Comparison of ENCODE assay signal across 27 cellular contexts in the genomic region with DNA sequence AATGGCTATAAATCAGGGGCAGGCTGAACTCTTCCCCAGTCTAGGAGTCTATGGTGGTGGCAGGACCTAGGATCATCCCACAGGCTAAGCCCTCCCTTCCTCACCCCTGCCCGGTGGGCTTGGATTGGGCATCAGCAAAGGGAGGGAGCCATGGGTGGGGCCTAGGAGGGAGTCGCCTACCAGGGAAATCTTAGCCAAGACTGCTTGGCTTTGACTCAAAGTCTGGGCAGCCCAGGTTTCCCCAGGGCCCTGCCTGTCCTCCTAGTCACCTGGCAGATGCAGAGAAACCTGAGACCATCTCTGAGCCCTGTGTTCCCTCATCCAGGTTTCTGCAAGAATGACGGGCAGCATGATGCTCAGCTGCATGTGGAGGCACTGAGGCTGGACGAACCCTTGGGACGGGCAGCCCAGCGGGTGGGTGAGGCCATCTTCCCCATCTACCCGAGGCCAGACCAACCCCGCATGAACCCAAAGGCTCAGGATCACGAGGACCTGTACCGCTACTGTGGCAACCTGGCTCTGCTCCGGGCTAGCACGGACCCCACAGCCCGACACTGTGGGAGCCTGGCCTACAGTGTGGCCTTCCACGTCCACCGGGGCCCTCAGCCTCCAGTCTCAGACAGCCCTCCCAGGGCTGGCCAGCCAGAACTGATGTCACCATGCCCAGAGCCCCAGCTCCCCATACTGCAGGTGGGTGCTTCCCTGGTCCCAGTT. TPM values are rescaled to one million over a fixed set of nuclear protein-coding genes. Genes with fewer than 3 reads are reported as not detected.
DNase-seq lines count a peak whose midpoint lies in the region; ATAC-seq and TF ChIP-seq lines count a peak whose summit lies in the region.
"Had no signal": no experiment of that assay in that cellular context is flagged by ENCODE, and none has a peak within 500 bp of the region (broad histone marks: within the 10 kb centered on the region; RNA-seq: fewer than 3 reads in every experiment).

No MANE protein-coding gene starts in this region.

- peaks cover 0 to 6% (median 0%) of the 10 kb centered on the region in 9 donors for H3K27me3 ChIP-seq in heart left ventricle
- no peaks in the 10 kb centered on the region for H3K27me3 ChIP-seq in PC-9 (ENCODE audit: insufficient read depth, low read depth)
- H3K27me3 ChIP-seq: BE2C, Peyer's patch, SJCRH30 had no signal

- intact Hi-C loops in Right ventricle myocardium inferior (cut with DNase I): no loop called here
- intact Hi-C loops in heart left ventricle (cut with DNase I): no loop called here
- intact Hi-C loops in PC-9 (cut with micrococcal nuclease; ENCODE audit: unreplicated experiment): no loop called here

- POLR2A ChIA-PET in PC-9 (lab: Charles Lee; ENCODE audit: unreplicated experiment): no interaction called here

- H3K79me2 ChIP-seq in PC-9 (ENCODE audit: low read depth): no peaks in the 10 kb centered on the region

- TF ChIP-seq CTCF in heart left ventricle (IDR thresholded peaks at IDR 0.05): no peak
- TF ChIP-seq CTCF in PC-9 (conservative IDR thresholded peaks at IDR 0.05): no peak

- peaks cover 36% of the 10 kb centered on the region for H3F3A ChIP-seq in PC-9 (ENCODE audit: insufficient read depth, low read depth)

- H3K9me2 ChIP-seq in PC-9 (ENCODE audit: insufficient read depth): no peaks in the 10 kb centered on the region

- H3K9me3 ChIP-seq in heart left ventricle (no peaks in the 10 kb centered on the region), PC-9 (ENCODE audit: insufficient read depth, low read depth) (no peaks in the 10 kb centered on the region)
- H3K9me3 ChIP-seq: BE2C, Peyer's patch, SJCRH30 had no signal

- H3K27ac ChIP-seq in heart left ventricle: no peak overlapping the region
- no peak overlapping the region for H3K27ac ChIP-seq in PC-9
- H3K27ac ChIP-seq: GM23248, Peyer's patch, SJCRH30 had no signal

- peak; percentile 21 for DNase-seq in DMS79 treated with DMSO at 0.1 percent for 48 hours (lab: John Stamatoyannopoulos, UW)
- DNase-seq in DMS79 (lab: John Stamatoyannopoulos, UW): no peak
- DNase-seq in Right ventricle myocardium inferior (ENCODE audit: missing footprints): peak; percentile 64
- DNase-seq in heart left ventricle: no peak
- DNase-seq in PC-9: peak; percentile 57 to 65
- no peak for DNase-seq in NCI-H526 treated with DMSO at 0.1 percent for 48 hours (lab: John Stamatoyannopoulos, UW)
- DNase-seq in islet precursor cell: no peak
- no peak for DNase-seq in SIG-M5 (lab: John Stamatoyannopoulos, UW)
- DNase-seq: 8988T; ACHN; BE2C; CD8-positive, alpha-beta memory T cell; DMS153; GM23248; H9; HFFc6; KG1; MM.1S; NCI-H1694 treated with DMSO at 0.1 percent for 48 hours; NCI-H2081; NCI-H524; NCI-H82; Peyer's patch; SJCRH30; T-helper 17 cell had no signal

- no peaks in the 10 kb centered on the region for H4K20me1 ChIP-seq in PC-9 (ENCODE audit: insufficient read depth)

- H3K4me1 ChIP-seq in heart left ventricle: peaks cover 0 to 9% (median 0%) of the 10 kb centered on the region in 12 donors
- H3K4me1 ChIP-seq in PC-9 (replicated peaks; ENCODE audit: insufficient read depth): peaks cover 50% of the 10 kb centered on the region
- H3K4me1 ChIP-seq: Peyer's patch had no signal

- no peak overlapping the region for H3K4me3 ChIP-seq in heart left ventricle
- H3K4me3 ChIP-seq in PC-9: no peak overlapping the region
- H3K4me3 ChIP-seq: GM23248, Peyer's patch, SJCRH30 had no signal

- no peak overlapping the region for H2AFZ ChIP-seq in PC-9
- H2AFZ ChIP-seq: GM23248 had no signal

- peak overlapping the region; percentile 48 for H3K4me2 ChIP-seq in PC-9

- no TSS peak for BruUV-seq in PC-9 (replicated peaks; lab: Mats Ljungman, UMichigan)

- 86 to 96% (median 94%) methylated on average over 8 to 15 of the region's 15 CpGs for WGBS in heart left ventricle, 4 donors

- ATAC-seq in Right ventricle myocardium inferior: no peak
- no peak for ATAC-seq in heart left ventricle
- ATAC-seq: SK-N-SH treated with all-trans-retinoic acid at 6 μM for 48 hours, T-helper 17 cell had no signal

- no peak for TF ChIP-seq POLR2A in heart left ventricle (IDR thresholded peaks at IDR 0.05)

- H3K36me3 ChIP-seq in heart left ventricle (no peaks in the 10 kb centered on the region), PC-9 (ENCODE audit: low read depth) (no peaks in the 10 kb centered on the region)
- H3K36me3 ChIP-seq: Peyer's patch, SJCRH30 had no signal

- CTCF ChIA-PET in PC-9 (lab: Charles Lee): no interaction called here

RNA-seq across cellular contexts. Expression of a gene that starts 15.7 kb away (rescaled TPM):
- total RNA-seq in Right ventricle myocardium inferior: not detected
- total RNA-seq in heart left ventricle: under 1 TPM in 2 of 9 donors, not detected in 7; 0.14 to 0.24 TPM
- under 1 TPM in 1 of 2 donors, not detected in 1; 0.08 TPM for polyA plus RNA-seq in heart left ventricle
- total RNA-seq in PC-9 (2021): 64.9 and 83.6 TPM in 2 replicates
- total RNA-seq: CD8-positive, alpha-beta memory T cell; GM23248; T-helper 17 cell had no signal
- polyA plus RNA-seq: CD14-positive monocyte; CD8-positive, alpha-beta memory T cell; GM23248 had no signal

RNA-seq across cellular contexts. Expression of a gene that starts 17.8 kb away (rescaled TPM):
- not detected for total RNA-seq in Right ventricle myocardium inferior
- total RNA-seq in heart left ventricle: not detected
- polyA plus RNA-seq in heart left ventricle: under 1 TPM in 1 of 2 donors, not detected in 1; 0.08 TPM
- 7.5 and 15.4 TPM in 2 replicates for total RNA-seq in PC-9 (2021)
- total RNA-seq: CD8-positive, alpha-beta memory T cell; GM23248; T-helper 17 cell had no signal
- polyA plus RNA-seq: CD14-positive monocyte; CD8-positive, alpha-beta memory T cell; GM23248 had no signal

RNA-seq across cellular contexts. Expression of a gene that starts 44.8 kb away (rescaled TPM):
- total RNA-seq in Right ventricle myocardium inferior (13.8 TPM), heart left ventricle (10 to 100 TPM in 7 of 9 donors, 1 to 10 TPM in 2; 5.1 to 32.3 (median 16.9) TPM), PC-9 (2021) (not detected in 2 replicates)
- polyA plus RNA-seq in heart left ventricle: 1 to 10 TPM; 6.4 to 9.1 TPM
- total RNA-seq: CD8-positive, alpha-beta memory T cell; T-helper 17 cell had no signal
- polyA plus RNA-seq: CD14-positive monocyte; CD8-positive, alpha-beta memory T cell had no signal

Comparison
In these comparisons a context has a peak if more than half of its experiments do, and no peak if none do; other contexts are left out.
1. DNase-seq: peak in DMS79 treated with DMSO at 0.1 percent for 48 hours (single experiment), Right ventricle myocardium inferior (single experiment) and PC-9 (2 of 2); none in DMS79 (single experiment), heart left ventricle (0 of 5), NCI-H526 treated with DMSO at 0.1 percent for 48 hours (single experiment), islet precursor cell (single experiment) and SIG-M5 (single experiment).
2. RNA of a gene that starts 15.7 kb away (total RNA-seq): 64.9 to 83.6 TPM in PC-9; not detected in Right ventricle myocardium inferior (single experiment) and 0.14 to 0.24 TPM in heart left ventricle; every median in the first group is over 10 times any median in the second.